Comparison of ENCODE assay signal across 2 cellular contexts in the genomic region with DNA sequence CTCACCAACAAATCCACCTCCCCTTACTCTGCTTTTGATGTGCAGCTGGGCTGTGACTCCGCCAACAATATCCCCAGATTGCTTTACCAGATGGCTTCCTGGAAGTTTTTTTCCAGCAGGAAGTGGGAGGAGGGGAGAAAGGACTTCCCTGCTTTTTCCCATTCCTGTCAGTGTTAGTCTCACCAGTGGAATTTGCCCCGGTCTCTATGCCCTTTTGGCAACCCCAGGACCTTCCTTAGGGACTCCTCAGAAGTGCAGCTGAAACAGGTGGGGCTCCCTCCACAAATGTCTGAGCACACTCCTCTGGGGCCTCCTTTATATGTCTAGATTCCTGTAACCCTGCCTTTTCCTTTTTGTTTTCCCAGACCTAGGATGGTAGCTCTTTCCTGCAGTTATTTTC.
TF ChIP-seq lines count a peak whose summit lies in the region.

No MANE protein-coding gene starts in this region.

TF ChIP-seq in GM23338, 12 proteins besides CTCF, POLR2A, EP300 and RAD21:
- TF ChIP-seq NANOG (IDR thresholded peaks at IDR 0.05; ENCODE audit: borderline replicate concordance): no peak
- no peak for TF ChIP-seq ZNF114 (CRISPR knock-in tag; IDR thresholded peaks at IDR 0.05)
- TF ChIP-seq STAT1 (IDR thresholded peaks at IDR 0.05; ENCODE audit: unreplicated experiment): no peak
- TF ChIP-seq POLR2AphosphoS5 (IDR thresholded peaks at IDR 0.05; ENCODE audit: low read depth): no peak
- TF ChIP-seq CREB1 (CRISPR knock-in tag; IDR thresholded peaks at IDR 0.05; ENCODE audit: low read depth): no peak
- TF ChIP-seq ZNF331 (CRISPR knock-in tag; IDR thresholded peaks at IDR 0.05; ENCODE audit: low read depth): no peak
- no peak for TF ChIP-seq ETS1 (IDR thresholded peaks at IDR 0.05)
- TF ChIP-seq EZH2phosphoT487 (IDR thresholded peaks at IDR 0.05; ENCODE audit: unreplicated experiment): no peak
- TF ChIP-seq, protein P1, sequence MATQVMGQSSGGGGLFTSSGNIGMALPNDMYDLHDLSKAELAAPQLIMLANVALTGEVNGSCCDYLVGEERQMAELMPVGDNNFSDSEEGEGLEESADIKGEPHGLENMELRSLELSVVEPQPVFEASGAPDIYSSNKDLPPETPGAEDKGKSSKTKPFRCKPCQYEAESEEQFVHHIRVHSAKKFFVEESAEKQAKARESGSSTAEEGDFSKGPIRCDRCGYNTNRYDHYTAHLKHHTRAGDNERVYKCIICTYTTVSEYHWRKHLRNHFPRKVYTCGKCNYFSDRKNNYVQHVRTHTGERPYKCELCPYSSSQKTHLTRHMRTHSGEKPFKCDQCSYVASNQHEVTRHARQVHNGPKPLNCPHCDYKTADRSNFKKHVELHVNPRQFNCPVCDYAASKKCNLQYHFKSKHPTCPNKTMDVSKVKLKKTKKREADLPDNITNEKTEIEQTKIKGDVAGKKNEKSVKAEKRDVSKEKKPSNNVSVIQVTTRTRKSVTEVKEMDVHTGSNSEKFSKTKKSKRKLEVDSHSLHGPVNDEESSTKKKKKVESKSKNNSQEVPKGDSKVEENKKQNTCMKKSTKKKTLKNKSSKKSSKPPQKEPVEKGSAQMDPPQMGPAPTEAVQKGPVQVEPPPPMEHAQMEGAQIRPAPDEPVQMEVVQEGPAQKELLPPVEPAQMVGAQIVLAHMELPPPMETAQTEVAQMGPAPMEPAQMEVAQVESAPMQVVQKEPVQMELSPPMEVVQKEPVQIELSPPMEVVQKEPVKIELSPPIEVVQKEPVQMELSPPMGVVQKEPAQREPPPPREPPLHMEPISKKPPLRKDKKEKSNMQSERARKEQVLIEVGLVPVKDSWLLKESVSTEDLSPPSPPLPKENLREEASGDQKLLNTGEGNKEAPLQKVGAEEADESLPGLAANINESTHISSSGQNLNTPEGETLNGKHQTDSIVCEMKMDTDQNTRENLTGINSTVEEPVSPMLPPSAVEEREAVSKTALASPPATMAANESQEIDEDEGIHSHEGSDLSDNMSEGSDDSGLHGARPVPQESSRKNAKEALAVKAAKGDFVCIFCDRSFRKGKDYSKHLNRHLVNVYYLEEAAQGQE (IDR thresholded peaks at IDR 0.05; ENCODE audit: unreplicated experiment): no peak
- no peak for TF ChIP-seq ZNF462 (CRISPR knock-in tag; IDR thresholded peaks at IDR 0.05)

TF ChIP-seq in H1, 55 proteins besides CTCF, POLR2A, EP300 and RAD21:
- no peak for TF ChIP-seq ATF3 (IDR thresholded peaks at IDR 0.05; ENCODE audit: insufficient read depth, low read depth, low read length)
- no peak for TF ChIP-seq CREB1 (IDR thresholded peaks at IDR 0.05)
- TF ChIP-seq TEAD4 (IDR thresholded peaks at IDR 0.05; ENCODE audit: low read depth, low read length): no peak
- no peak for TF ChIP-seq SIX5 (IDR thresholded peaks at IDR 0.05; ENCODE audit: low read depth, low read length)
- no peak for TF ChIP-seq RNF2 (IDR thresholded peaks at IDR 0.05; ENCODE audit: borderline replicate concordance, low read depth, low read length, missing control alignments, poor library complexity, severe bottlenecking)
- TF ChIP-seq CTBP2 (IDR thresholded peaks at IDR 0.05; ENCODE audit: borderline replicate concordance, insufficient read depth, insufficient read length, low read length): no peak
- TF ChIP-seq JUN (IDR thresholded peaks at IDR 0.05; ENCODE audit: low read depth, low read length): no peak
